1 cellular context compared by ENCODE assay signal in the genomic region with DNA sequence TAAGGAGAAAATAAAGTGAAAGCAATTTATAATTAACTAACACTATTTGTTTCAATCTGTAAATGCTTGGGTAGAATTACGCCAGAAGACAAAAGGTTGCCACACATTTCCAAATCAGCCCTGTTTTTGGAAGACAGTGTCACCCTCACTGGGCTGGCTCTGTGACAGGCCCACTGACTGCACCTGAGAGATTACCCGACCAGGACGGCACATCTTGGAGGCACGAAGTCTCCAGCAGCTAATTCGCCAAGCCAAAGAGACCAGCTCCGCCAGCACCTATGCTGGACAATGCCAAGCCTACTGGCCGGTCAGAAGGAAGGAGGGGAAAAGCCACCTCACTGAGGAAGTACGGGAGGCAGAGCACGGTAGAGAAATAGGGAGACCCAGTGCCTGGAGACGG.
TF ChIP-seq lines count a peak whose summit lies in the region.

No MANE protein-coding gene starts in this region.

TF ChIP-seq in GM23338, 12 proteins besides CTCF, POLR2A, EP300 and RAD21 (continued from another document):
- TF ChIP-seq, protein P1, sequence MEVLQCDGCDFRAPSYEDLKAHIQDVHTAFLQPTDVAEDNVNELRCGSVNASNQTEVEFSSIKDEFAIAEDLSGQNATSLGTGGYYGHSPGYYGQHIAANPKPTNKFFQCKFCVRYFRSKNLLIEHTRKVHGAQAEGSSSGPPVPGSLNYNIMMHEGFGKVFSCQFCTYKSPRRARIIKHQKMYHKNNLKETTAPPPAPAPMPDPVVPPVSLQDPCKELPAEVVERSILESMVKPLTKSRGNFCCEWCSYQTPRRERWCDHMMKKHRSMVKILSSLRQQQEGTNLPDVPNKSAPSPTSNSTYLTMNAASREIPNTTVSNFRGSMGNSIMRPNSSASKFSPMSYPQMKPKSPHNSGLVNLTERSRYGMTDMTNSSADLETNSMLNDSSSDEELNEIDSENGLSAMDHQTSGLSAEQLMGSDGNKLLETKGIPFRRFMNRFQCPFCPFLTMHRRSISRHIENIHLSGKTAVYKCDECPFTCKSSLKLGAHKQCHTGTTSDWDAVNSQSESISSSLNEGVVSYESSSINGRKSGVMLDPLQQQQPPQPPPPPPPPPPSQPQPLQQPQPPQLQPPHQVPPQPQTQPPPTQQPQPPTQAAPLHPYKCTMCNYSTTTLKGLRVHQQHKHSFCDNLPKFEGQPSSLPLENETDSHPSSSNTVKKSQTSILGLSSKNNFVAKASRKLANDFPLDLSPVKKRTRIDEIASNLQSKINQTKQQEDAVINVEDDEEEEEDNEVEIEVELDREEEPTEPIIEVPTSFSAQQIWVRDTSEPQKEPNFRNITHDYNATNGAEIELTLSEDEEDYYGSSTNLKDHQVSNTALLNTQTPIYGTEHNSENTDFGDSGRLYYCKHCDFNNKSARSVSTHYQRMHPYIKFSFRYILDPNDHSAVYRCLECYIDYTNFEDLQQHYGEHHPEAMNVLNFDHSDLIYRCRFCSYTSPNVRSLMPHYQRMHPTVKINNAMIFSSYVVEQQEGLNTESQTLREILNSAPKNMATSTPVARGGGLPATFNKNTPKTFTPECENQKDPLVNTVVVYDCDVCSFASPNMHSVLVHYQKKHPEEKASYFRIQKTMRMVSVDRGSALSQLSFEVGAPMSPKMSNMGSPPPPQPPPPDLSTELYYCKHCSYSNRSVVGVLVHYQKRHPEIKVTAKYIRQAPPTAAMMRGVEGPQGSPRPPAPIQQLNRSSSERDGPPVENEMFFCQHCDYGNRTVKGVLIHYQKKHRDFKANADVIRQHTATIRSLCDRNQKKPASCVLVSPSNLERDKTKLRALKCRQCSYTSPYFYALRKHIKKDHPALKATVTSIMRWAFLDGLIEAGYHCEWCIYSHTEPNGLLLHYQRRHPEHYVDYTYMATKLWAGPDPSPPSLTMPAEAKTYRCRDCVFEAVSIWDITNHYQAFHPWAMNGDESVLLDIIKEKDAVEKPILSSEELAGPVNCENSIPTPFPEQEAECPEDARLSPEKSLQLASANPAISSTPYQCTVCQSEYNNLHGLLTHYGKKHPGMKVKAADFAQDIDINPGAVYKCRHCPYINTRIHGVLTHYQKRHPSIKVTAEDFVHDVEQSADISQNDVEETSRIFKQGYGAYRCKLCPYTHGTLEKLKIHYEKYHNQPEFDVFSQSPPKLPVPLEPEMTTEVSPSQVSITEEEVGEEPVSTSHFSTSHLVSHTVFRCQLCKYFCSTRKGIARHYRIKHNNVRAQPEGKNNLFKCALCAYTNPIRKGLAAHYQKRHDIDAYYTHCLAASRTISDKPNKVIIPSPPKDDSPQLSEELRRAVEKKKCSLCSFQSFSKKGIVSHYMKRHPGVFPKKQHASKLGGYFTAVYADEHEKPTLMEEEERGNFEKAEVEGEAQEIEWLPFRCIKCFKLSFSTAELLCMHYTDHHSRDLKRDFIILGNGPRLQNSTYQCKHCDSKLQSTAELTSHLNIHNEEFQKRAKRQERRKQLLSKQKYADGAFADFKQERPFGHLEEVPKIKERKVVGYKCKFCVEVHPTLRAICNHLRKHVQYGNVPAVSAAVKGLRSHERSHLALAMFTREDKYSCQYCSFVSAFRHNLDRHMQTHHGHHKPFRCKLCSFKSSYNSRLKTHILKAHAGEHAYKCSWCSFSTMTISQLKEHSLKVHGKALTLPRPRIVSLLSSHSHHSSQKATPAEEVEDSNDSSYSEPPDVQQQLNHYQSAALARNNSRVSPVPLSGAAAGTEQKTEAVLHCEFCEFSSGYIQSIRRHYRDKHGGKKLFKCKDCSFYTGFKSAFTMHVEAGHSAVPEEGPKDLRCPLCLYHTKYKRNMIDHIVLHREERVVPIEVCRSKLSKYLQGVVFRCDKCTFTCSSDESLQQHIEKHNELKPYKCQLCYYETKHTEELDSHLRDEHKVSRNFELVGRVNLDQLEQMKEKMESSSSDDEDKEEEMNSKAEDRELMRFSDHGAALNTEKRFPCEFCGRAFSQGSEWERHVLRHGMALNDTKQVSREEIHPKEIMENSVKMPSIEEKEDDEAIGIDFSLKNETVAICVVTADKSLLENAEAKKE (CRISPR knock-in tag; IDR thresholded peaks at IDR 0.05): no peak
- no peak for TF ChIP-seq STAT1 (IDR thresholded peaks at IDR 0.05; ENCODE audit: unreplicated experiment)
